Comparison of ENCODE assay signal across 1 cellular context in genomic region chr5:14416709-14417108, GRCh38.
TF ChIP-seq lines count a peak whose summit lies in the region.

No MANE protein-coding gene starts in this region.

TF ChIP-seq in HepG2, 621 proteins besides CTCF, POLR2A, EP300 and RAD21 (continued from another document):
- TF ChIP-seq, protein P1, sequence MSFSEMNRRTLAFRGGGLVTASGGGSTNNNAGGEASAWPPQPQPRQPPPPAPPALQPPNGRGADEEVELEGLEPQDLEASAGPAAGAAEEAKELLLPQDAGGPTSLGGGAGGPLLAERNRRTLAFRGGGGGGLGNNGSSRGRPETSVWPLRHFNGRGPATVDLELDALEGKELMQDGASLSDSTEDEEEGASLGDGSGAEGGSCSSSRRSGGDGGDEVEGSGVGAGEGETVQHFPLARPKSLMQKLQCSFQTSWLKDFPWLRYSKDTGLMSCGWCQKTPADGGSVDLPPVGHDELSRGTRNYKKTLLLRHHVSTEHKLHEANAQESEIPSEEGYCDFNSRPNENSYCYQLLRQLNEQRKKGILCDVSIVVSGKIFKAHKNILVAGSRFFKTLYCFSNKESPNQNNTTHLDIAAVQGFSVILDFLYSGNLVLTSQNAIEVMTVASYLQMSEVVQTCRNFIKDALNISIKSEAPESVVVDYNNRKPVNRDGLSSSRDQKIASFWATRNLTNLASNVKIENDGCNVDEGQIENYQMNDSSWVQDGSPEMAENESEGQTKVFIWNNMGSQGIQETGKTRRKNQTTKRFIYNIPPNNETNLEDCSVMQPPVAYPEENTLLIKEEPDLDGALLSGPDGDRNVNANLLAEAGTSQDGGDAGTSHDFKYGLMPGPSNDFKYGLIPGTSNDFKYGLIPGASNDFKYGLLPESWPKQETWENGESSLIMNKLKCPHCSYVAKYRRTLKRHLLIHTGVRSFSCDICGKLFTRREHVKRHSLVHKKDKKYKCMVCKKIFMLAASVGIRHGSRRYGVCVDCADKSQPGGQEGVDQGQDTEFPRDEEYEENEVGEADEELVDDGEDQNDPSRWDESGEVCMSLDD (CRISPR knock-in tag; IDR thresholded peaks at IDR 0.05; ENCODE audit: borderline replicate concordance): no peak
- TF ChIP-seq ZNF224 (CRISPR knock-in tag; IDR thresholded peaks at IDR 0.05): no peak
